In genomic region chr9:107274953-107275422, GRCh38 we compare ENCODE assay signal across 13 cellular contexts. TPM values are rescaled to one million over a fixed set of nuclear protein-coding genes. Genes with fewer than 3 reads are reported as not detected.
DNase-seq lines count a peak whose midpoint lies in the region; TF ChIP-seq lines count a peak whose summit lies in the region.
"Had no signal": no experiment of that assay in that cellular context is flagged by ENCODE, and none has a peak within 500 bp of the region (broad histone marks: within the 10 kb centered on the region; RNA-seq: fewer than 3 reads in every experiment).

No MANE protein-coding gene starts in this region.

- POLR2A ChIA-PET in HEK293 (lab: Yijun Ruan, JAX) (interaction anchor here (0.6 kb wide), 1 partner anchor 12 kb away, joined by 3 read pairs; no protein-coding TSS in a partner anchor), OCI-LY7 (lab: Charles Lee) (no interaction called here)

- CTCF ChIA-PET in HEK293 (lab: Yijun Ruan, JAX), result interaction anchor here (2.2 kb wide), 1 partner anchor 66 kb away, joined by 6 read pairs; no protein-coding TSS in a partner anchor
- CTCF ChIA-PET in OCI-LY7 (lab: Charles Lee; ENCODE audit: unreplicated experiment), result no interaction called here

- H3K27me3 ChIP-seq in adipocyte (replicated peaks; ENCODE audit: control insufficient read depth, insufficient read depth, low read length) (no peaks in the 10 kb centered on the region), ascending aorta (no peaks in the 10 kb centered on the region)

- BruUV-seq in OCI-LY7 (replicated peaks; lab: Mats Ljungman, UMichigan), result no TSS peak

- H3K9me2 ChIP-seq in OCI-LY7 (ENCODE audit: insufficient read depth, low read length), result no peaks in the 10 kb centered on the region

- peak; percentile 27 for DNase-seq in 8988T
- DNase-seq in adipocyte (ENCODE audit: low read depth), result peak; percentile 99
- peak; percentile 77 for DNase-seq in islet precursor cell
- DNase-seq in NOMO-1 treated with dmso at 0.1 percent for 144 hours (lab: John Stamatoyannopoulos, UW; ENCODE audit: unreplicated experiment), result no peak
- no peak for DNase-seq in OCI-LY7 (ENCODE audit: low spot score)
- no peak for DNase-seq in erythroblast (lab: John Stamatoyannopoulos, UW)
- DNase-seq in ascending aorta (ENCODE audit: low spot score in 2 of 2), result no peak
- DNase-seq: activated naive CD8-positive, alpha-beta T cell treated with anti-CD3 and anti-CD28 coated beads for 36 hours; CD4-positive, CD25-positive, alpha-beta regulatory T cell; NCI-H187 treated with DMSO at 0.1 percent for 48 hours; stimulated activated naive CD8-positive, alpha-beta T cell treated with anti-CD3 and anti-CD28 coated beads, Interleukin-15, Interleukin-2, amounts not matched to agents 100 U/mL and 50 U/mL, for 24 hours had no signal

- no peak overlapping the region for H3K4me3 ChIP-seq in HEK293 (ENCODE audit: low read depth, low read length)
- H3K4me3 ChIP-seq in adipocyte (ENCODE audit: low read length), result peak overlapping the region; percentile 58
- no peak overlapping the region for H3K4me3 ChIP-seq in OCI-LY7 (ENCODE audit: low read depth, low read length, poor library complexity, severe bottlenecking)
- H3K4me3 ChIP-seq in ascending aorta, result no peak overlapping the region

- no peaks in the 10 kb centered on the region for H4K20me1 ChIP-seq in OCI-LY7 (ENCODE audit: insufficient read depth, low read length)

- no peaks in the 10 kb centered on the region for H3K36me3 ChIP-seq in HEK293 (ENCODE audit: control insufficient read depth in 2 of 2, insufficient read depth in 1 of 2, low read length in 2 of 2)
- H3K36me3 ChIP-seq in adipocyte (ENCODE audit: control insufficient read depth, insufficient read depth, low read length, severe bottlenecking), result no peaks in the 10 kb centered on the region
- no peaks in the 10 kb centered on the region for H3K36me3 ChIP-seq in OCI-LY7 (ENCODE audit: insufficient read depth, low read length)
- no peaks in the 10 kb centered on the region for H3K36me3 ChIP-seq in ascending aorta

- peak overlapping the region; percentile 49 for H3K9ac ChIP-seq in adipocyte (ENCODE audit: low read length)

- TF ChIP-seq POLR2A in erythroblast (IDR thresholded peaks at IDR 0.05; ENCODE audit: low read length), result no peak

- H2AFZ ChIP-seq in OCI-LY7 (ENCODE audit: low read length), result no peak overlapping the region

- intact Hi-C loops in OCI-LY7 (cut with micrococcal nuclease; ENCODE audit: unreplicated experiment), result no loop called here
- intact Hi-C loops in ascending aorta (cut with DNase I), result no loop called here

- H3K79me2 ChIP-seq in OCI-LY7 (ENCODE audit: insufficient read depth, low read depth, low read length), result no peaks in the 10 kb centered on the region

- TF ChIP-seq CTCF in HEK293 (tag by site-specific recombination; IDR thresholded peaks at IDR 0.05), result no peak
- TF ChIP-seq CTCF in OCI-LY7 (conservative IDR thresholded peaks at IDR 0.05; ENCODE audit: low read length), result no peak
- TF ChIP-seq CTCF in ascending aorta (IDR thresholded peaks at IDR 0.05), result no peak

- H3K4me2 ChIP-seq in OCI-LY7 (ENCODE audit: low read length), result no peak overlapping the region

- no peak overlapping the region for H3K27ac ChIP-seq in HEK293 (ENCODE audit: extremely low read depth, low read depth, low read length)
- no peak overlapping the region for H3K27ac ChIP-seq in OCI-LY7 (ENCODE audit: low read depth, low read length, poor library complexity, severe bottlenecking)
- no peak overlapping the region for H3K27ac ChIP-seq in ascending aorta
- H3K27ac ChIP-seq: VCaP had no signal

- H3K9me3 ChIP-seq in HEK293 (ENCODE audit: control insufficient read depth, insufficient read depth, low read depth, low read length), result no peaks in the 10 kb centered on the region
- H3K9me3 ChIP-seq in adipocyte (ENCODE audit: control insufficient read depth, low read length), result no peaks in the 10 kb centered on the region
- no peaks in the 10 kb centered on the region for H3K9me3 ChIP-seq in OCI-LY7 (ENCODE audit: low read length)
- no peaks in the 10 kb centered on the region for H3K9me3 ChIP-seq in ascending aorta

- H3K4me1 ChIP-seq in HEK293 (ENCODE audit: control insufficient read depth, insufficient read depth, low read length) (no peaks in the 10 kb centered on the region), adipocyte (ENCODE audit: control insufficient read depth, insufficient read depth, low read length) (peaks cover 52% of the 10 kb centered on the region), OCI-LY7 (ENCODE audit: insufficient read depth, low read length, poor library complexity, severe bottlenecking) (no peaks in the 10 kb centered on the region), ascending aorta (no peaks in the 10 kb centered on the region)

TF ChIP-seq in HEK293, 187 proteins besides CTCF, POLR2A, EP300 and RAD21 (continues in another document):
- no peak for TF ChIP-seq ZSCAN30 (tag by site-specific recombination; IDR thresholded peaks at IDR 0.05)
- TF ChIP-seq, protein P1, sequence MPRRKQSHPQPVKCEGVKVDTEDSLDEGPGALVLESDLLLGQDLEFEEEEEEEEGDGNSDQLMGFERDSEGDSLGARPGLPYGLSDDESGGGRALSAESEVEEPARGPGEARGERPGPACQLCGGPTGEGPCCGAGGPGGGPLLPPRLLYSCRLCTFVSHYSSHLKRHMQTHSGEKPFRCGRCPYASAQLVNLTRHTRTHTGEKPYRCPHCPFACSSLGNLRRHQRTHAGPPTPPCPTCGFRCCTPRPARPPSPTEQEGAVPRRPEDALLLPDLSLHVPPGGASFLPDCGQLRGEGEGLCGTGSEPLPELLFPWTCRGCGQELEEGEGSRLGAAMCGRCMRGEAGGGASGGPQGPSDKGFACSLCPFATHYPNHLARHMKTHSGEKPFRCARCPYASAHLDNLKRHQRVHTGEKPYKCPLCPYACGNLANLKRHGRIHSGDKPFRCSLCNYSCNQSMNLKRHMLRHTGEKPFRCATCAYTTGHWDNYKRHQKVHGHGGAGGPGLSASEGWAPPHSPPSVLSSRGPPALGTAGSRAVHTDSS (tag by site-specific recombination; IDR thresholded peaks at IDR 0.05), result no peak
- TF ChIP-seq ZNF248 (tag by site-specific recombination; IDR thresholded peaks at IDR 0.05), result no peak
- TF ChIP-seq, protein P2, sequence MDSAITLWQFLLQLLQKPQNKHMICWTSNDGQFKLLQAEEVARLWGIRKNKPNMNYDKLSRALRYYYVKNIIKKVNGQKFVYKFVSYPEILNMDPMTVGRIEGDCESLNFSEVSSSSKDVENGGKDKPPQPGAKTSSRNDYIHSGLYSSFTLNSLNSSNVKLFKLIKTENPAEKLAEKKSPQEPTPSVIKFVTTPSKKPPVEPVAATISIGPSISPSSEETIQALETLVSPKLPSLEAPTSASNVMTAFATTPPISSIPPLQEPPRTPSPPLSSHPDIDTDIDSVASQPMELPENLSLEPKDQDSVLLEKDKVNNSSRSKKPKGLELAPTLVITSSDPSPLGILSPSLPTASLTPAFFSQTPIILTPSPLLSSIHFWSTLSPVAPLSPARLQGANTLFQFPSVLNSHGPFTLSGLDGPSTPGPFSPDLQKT (IDR thresholded peaks at IDR 0.05; ENCODE audit: borderline replicate concordance, low read depth, low read length), result no peak
- TF ChIP-seq ZEB2 (tag by site-specific recombination; IDR thresholded peaks at IDR 0.05), result peak; percentile 72
- TF ChIP-seq ZNF133 (tag by site-specific recombination; IDR thresholded peaks at IDR 0.05), result no peak
- TF ChIP-seq ZNF660 (tag by site-specific recombination; IDR thresholded peaks at IDR 0.05), result no peak
- TF ChIP-seq ZNF37A (tag by site-specific recombination; IDR thresholded peaks at IDR 0.05), result no peak
- TF ChIP-seq, protein P3, sequence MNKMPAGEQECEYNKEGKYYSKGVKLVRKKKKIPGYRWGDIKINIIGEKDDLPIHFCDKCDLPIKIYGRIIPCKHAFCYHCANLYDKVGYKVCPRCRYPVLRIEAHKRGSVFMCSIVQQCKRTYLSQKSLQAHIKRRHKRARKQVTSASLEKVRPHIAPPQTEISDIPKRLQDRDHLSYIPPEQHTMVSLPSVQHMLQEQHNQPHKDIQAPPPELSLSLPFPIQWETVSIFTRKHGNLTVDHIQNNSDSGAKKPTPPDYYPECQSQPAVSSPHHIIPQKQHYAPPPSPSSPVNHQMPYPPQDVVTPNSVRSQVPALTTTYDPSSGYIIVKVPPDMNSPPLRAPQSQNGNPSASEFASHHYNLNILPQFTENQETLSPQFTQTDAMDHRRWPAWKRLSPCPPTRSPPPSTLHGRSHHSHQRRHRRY (tag by site-specific recombination; IDR thresholded peaks at IDR 0.05), result no peak
- TF ChIP-seq MYNN (tag by site-specific recombination; IDR thresholded peaks at IDR 0.05; ENCODE audit: borderline replicate concordance), result peak; percentile 65
- TF ChIP-seq ZNF239 (tag by site-specific recombination; IDR thresholded peaks at IDR 0.05), result no peak
- no peak for TF ChIP-seq ZNF398 (tag by site-specific recombination; IDR thresholded peaks at IDR 0.05)
- TF ChIP-seq ZNF155 (tag by site-specific recombination; IDR thresholded peaks at IDR 0.05), result no peak
- no peak for TF ChIP-seq ZNF416 (tag by site-specific recombination; IDR thresholded peaks at IDR 0.05)
- no peak for TF ChIP-seq ZNF266 (tag by site-specific recombination; IDR thresholded peaks at IDR 0.05; ENCODE audit: low read depth)

RNA-seq across cellular contexts. Expression of gene RAD23B, which starts 8.1 kb away (rescaled TPM):
- total RNA-seq in OCI-LY7 (2014; rRNA removed; shearing (Covaris generic)), result 61.0 and 67.3 TPM in 2 replicates
- total RNA-seq in OCI-LY7 (2022) (120 and 141 TPM in 2 replicates), ascending aorta (57.7 TPM)

Comparison
In these comparisons a context has a peak if more than half of its experiments do, and no peak if none do; other contexts are left out.
1. DNase-seq: peak in 8988T (single experiment), adipocyte (single experiment) and islet precursor cell (single experiment); none in NOMO-1 treated with dmso at 0.1 percent for 144 hours (single experiment), OCI-LY7 (single experiment), erythroblast (0 of 2) and ascending aorta (0 of 2).